In the genomic region with DNA sequence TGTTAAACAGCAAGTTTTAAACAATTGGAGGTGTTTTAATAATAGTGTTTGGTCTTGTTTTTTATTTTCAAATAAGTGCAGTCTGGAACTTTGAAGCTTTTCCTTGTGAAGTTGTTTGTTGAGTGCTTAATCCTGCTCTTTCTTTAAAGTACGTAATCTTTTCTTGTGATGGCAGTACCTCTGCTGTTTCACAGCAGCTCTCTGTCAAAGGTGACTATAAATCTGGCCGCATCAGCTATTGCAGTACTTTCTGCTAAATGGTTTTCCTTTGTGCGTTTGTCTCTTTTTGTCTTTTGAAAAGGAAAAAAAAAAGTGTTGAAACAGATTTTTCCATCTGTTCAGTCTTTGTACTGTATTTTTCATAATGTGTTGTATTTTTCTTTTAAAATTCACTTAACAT, we compare ENCODE assay signal across 2 cellular contexts.
A peak's percentile ranks its signal among the peaks of the same experiment; 100 is the strongest.
TF ChIP-seq lines count a peak whose summit lies in the region.

No MANE protein-coding gene starts in this region.

TF ChIP-seq in GM23338, 12 proteins besides CTCF, POLR2A, EP300 and RAD21:
- no peak for TF ChIP-seq EZH2 (IDR thresholded peaks at IDR 0.05; ENCODE audit: low read depth, unreplicated experiment)
- TF ChIP-seq, protein P1, sequence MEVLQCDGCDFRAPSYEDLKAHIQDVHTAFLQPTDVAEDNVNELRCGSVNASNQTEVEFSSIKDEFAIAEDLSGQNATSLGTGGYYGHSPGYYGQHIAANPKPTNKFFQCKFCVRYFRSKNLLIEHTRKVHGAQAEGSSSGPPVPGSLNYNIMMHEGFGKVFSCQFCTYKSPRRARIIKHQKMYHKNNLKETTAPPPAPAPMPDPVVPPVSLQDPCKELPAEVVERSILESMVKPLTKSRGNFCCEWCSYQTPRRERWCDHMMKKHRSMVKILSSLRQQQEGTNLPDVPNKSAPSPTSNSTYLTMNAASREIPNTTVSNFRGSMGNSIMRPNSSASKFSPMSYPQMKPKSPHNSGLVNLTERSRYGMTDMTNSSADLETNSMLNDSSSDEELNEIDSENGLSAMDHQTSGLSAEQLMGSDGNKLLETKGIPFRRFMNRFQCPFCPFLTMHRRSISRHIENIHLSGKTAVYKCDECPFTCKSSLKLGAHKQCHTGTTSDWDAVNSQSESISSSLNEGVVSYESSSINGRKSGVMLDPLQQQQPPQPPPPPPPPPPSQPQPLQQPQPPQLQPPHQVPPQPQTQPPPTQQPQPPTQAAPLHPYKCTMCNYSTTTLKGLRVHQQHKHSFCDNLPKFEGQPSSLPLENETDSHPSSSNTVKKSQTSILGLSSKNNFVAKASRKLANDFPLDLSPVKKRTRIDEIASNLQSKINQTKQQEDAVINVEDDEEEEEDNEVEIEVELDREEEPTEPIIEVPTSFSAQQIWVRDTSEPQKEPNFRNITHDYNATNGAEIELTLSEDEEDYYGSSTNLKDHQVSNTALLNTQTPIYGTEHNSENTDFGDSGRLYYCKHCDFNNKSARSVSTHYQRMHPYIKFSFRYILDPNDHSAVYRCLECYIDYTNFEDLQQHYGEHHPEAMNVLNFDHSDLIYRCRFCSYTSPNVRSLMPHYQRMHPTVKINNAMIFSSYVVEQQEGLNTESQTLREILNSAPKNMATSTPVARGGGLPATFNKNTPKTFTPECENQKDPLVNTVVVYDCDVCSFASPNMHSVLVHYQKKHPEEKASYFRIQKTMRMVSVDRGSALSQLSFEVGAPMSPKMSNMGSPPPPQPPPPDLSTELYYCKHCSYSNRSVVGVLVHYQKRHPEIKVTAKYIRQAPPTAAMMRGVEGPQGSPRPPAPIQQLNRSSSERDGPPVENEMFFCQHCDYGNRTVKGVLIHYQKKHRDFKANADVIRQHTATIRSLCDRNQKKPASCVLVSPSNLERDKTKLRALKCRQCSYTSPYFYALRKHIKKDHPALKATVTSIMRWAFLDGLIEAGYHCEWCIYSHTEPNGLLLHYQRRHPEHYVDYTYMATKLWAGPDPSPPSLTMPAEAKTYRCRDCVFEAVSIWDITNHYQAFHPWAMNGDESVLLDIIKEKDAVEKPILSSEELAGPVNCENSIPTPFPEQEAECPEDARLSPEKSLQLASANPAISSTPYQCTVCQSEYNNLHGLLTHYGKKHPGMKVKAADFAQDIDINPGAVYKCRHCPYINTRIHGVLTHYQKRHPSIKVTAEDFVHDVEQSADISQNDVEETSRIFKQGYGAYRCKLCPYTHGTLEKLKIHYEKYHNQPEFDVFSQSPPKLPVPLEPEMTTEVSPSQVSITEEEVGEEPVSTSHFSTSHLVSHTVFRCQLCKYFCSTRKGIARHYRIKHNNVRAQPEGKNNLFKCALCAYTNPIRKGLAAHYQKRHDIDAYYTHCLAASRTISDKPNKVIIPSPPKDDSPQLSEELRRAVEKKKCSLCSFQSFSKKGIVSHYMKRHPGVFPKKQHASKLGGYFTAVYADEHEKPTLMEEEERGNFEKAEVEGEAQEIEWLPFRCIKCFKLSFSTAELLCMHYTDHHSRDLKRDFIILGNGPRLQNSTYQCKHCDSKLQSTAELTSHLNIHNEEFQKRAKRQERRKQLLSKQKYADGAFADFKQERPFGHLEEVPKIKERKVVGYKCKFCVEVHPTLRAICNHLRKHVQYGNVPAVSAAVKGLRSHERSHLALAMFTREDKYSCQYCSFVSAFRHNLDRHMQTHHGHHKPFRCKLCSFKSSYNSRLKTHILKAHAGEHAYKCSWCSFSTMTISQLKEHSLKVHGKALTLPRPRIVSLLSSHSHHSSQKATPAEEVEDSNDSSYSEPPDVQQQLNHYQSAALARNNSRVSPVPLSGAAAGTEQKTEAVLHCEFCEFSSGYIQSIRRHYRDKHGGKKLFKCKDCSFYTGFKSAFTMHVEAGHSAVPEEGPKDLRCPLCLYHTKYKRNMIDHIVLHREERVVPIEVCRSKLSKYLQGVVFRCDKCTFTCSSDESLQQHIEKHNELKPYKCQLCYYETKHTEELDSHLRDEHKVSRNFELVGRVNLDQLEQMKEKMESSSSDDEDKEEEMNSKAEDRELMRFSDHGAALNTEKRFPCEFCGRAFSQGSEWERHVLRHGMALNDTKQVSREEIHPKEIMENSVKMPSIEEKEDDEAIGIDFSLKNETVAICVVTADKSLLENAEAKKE (CRISPR knock-in tag; IDR thresholded peaks at IDR 0.05), result no peak
- TF ChIP-seq POLR2AphosphoS5 (IDR thresholded peaks at IDR 0.05; ENCODE audit: low read depth), result no peak
- TF ChIP-seq ZNF331 (CRISPR knock-in tag; IDR thresholded peaks at IDR 0.05; ENCODE audit: low read depth), result no peak

TF ChIP-seq in K562, 482 proteins besides CTCF, POLR2A, EP300 and RAD21 (continues in another document):
- TF ChIP-seq ZNF586 (CRISPR knock-in tag; conservative IDR thresholded peaks at IDR 0.05) (no peak), EHMT2 (IDR thresholded peaks at IDR 0.05) (no peak), NCOR1 (IDR thresholded peaks at IDR 0.05) (no peak), XRCC3 (IDR thresholded peaks at IDR 0.05) (no peak), SRSF7 (optimal IDR thresholded peaks at IDR 0.05; ENCODE audit: low read depth, low read length) (no peak), ZNF133 (CRISPR knock-in tag; IDR thresholded peaks at IDR 0.05) (no peak), ZSCAN32 (CRISPR knock-in tag; IDR thresholded peaks at IDR 0.05) (no peak), NR2C2 (CRISPR knock-in tag; IDR thresholded peaks at IDR 0.05) (no peak), NR2C2 (tag; IDR thresholded peaks at IDR 0.05) (no peak), ZBED1 (IDR thresholded peaks at IDR 0.05) (no peak), RBM17 (IDR thresholded peaks at IDR 0.05; ENCODE audit: borderline replicate concordance, low read depth, low read length) (no peak), DPF2 (IDR thresholded peaks at IDR 0.05) (no peak), ETS2 (tag; IDR thresholded peaks at IDR 0.05; ENCODE audit: borderline replicate concordance, poor library complexity, severe bottlenecking) (no peak), MEIS2 (IDR thresholded peaks at IDR 0.05; ENCODE audit: partially characterized antibody) (peak; percentile 53), JUN (IDR thresholded peaks at IDR 0.05; ENCODE audit: borderline replicate concordance, low read depth, low read length) (no peak), JUN (CRISPR knock-in tag; IDR thresholded peaks at IDR 0.05; ENCODE audit: borderline replicate concordance) (no peak), ZFP30 (CRISPR knock-in tag; IDR thresholded peaks at IDR 0.05; ENCODE audit: borderline replicate concordance) (no peak), SP2 (IDR thresholded peaks at IDR 0.05; ENCODE audit: extremely low read depth, low read depth, low read length, poor library complexity, severe bottlenecking) (no peak), PHF21A (IDR thresholded peaks at IDR 0.05; ENCODE audit: borderline replicate concordance, low read depth) (peak; percentile 41; the same call in 1 of the 2 replicates), ELF1 (tag; IDR thresholded peaks at IDR 0.05) (no peak), PRPF4 (IDR thresholded peaks at IDR 0.05; ENCODE audit: insufficient read depth, low read depth, low read length, poor library complexity, severe bottlenecking) (no peak), TEAD4 (IDR thresholded peaks at IDR 0.05; ENCODE audit: low read length) (peak; percentile 10; the same call in 1 of the 2 replicates), TEAD4 (CRISPR knock-in tag; IDR thresholded peaks at IDR 0.05; ENCODE audit: borderline replicate concordance) (no peak), BACH1 (tag; IDR thresholded peaks at IDR 0.05) (no peak), ZFPM2 (CRISPR knock-in tag; IDR thresholded peaks at IDR 0.05) (no peak), XRCC4 (IDR thresholded peaks at IDR 0.05; ENCODE audit: extremely low read depth, insufficient read depth, insufficient read length) (no peak)
- TF ChIP-seq, protein P2, sequence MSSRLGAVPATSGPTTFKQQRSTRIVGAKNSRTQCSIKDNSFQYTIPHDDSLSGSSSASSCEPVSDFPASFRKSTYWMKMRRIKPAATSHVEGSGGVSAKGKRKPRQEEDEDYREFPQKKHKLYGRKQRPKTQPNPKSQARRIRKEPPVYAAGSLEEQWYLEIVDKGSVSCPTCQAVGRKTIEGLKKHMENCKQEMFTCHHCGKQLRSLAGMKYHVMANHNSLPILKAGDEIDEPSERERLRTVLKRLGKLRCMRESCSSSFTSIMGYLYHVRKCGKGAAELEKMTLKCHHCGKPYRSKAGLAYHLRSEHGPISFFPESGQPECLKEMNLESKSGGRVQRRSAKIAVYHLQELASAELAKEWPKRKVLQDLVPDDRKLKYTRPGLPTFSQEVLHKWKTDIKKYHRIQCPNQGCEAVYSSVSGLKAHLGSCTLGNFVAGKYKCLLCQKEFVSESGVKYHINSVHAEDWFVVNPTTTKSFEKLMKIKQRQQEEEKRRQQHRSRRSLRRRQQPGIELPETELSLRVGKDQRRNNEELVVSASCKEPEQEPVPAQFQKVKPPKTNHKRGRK (tag; IDR thresholded peaks at IDR 0.05), result no peak
- TF ChIP-seq, protein P3, sequence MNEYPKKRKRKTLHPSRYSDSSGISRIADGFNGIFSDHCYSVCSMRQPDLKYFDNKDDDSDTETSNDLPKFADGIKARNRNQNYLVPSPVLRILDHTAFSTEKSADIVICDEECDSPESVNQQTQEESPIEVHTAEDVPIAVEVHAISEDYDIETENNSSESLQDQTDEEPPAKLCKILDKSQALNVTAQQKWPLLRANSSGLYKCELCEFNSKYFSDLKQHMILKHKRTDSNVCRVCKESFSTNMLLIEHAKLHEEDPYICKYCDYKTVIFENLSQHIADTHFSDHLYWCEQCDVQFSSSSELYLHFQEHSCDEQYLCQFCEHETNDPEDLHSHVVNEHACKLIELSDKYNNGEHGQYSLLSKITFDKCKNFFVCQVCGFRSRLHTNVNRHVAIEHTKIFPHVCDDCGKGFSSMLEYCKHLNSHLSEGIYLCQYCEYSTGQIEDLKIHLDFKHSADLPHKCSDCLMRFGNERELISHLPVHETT (CRISPR knock-in tag; conservative IDR thresholded peaks at IDR 0.05 in 1 of 2, IDR thresholded peaks at IDR 0.05 in 1 of 2), result no peak
- TF ChIP-seq, protein P4, sequence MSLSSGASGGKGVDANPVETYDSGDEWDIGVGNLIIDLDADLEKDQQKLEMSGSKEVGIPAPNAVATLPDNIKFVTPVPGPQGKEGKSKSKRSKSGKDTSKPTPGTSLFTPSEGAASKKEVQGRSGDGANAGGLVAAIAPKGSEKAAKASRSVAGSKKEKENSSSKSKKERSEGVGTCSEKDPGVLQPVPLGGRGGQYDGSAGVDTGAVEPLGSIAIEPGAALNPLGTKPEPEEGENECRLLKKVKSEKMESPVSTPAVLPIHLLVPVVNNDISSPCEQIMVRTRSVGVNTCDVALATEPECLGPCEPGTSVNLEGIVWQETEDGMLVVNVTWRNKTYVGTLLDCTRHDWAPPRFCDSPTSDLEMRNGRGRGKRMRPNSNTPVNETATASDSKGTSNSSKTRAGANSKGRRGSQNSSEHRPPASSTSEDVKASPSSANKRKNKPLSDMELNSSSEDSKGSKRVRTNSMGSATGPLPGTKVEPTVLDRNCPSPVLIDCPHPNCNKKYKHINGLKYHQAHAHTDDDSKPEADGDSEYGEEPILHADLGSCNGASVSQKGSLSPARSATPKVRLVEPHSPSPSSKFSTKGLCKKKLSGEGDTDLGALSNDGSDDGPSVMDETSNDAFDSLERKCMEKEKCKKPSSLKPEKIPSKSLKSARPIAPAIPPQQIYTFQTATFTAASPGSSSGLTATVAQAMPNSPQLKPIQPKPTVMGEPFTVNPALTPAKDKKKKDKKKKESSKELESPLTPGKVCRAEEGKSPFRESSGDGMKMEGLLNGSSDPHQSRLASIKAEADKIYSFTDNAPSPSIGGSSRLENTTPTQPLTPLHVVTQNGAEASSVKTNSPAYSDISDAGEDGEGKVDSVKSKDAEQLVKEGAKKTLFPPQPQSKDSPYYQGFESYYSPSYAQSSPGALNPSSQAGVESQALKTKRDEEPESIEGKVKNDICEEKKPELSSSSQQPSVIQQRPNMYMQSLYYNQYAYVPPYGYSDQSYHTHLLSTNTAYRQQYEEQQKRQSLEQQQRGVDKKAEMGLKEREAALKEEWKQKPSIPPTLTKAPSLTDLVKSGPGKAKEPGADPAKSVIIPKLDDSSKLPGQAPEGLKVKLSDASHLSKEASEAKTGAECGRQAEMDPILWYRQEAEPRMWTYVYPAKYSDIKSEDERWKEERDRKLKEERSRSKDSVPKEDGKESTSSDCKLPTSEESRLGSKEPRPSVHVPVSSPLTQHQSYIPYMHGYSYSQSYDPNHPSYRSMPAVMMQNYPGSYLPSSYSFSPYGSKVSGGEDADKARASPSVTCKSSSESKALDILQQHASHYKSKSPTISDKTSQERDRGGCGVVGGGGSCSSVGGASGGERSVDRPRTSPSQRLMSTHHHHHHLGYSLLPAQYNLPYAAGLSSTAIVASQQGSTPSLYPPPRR (CRISPR knock-in tag; IDR thresholded peaks at IDR 0.05; ENCODE audit: borderline replicate concordance), result no peak
- TF ChIP-seq, protein P5, sequence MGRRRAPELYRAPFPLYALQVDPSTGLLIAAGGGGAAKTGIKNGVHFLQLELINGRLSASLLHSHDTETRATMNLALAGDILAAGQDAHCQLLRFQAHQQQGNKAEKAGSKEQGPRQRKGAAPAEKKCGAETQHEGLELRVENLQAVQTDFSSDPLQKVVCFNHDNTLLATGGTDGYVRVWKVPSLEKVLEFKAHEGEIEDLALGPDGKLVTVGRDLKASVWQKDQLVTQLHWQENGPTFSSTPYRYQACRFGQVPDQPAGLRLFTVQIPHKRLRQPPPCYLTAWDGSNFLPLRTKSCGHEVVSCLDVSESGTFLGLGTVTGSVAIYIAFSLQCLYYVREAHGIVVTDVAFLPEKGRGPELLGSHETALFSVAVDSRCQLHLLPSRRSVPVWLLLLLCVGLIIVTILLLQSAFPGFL (CRISPR knock-in tag; IDR thresholded peaks at IDR 0.05), result no peak
- TF ChIP-seq, protein P6, sequence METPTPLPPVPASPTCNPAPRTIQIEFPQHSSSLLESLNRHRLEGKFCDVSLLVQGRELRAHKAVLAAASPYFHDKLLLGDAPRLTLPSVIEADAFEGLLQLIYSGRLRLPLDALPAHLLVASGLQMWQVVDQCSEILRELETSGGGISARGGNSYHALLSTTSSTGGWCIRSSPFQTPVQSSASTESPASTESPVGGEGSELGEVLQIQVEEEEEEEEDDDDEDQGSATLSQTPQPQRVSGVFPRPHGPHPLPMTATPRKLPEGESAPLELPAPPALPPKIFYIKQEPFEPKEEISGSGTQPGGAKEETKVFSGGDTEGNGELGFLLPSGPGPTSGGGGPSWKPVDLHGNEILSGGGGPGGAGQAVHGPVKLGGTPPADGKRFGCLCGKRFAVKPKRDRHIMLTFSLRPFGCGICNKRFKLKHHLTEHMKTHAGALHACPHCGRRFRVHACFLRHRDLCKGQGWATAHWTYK (CRISPR knock-in tag; IDR thresholded peaks at IDR 0.05), result no peak
- TF ChIP-seq, protein P7, sequence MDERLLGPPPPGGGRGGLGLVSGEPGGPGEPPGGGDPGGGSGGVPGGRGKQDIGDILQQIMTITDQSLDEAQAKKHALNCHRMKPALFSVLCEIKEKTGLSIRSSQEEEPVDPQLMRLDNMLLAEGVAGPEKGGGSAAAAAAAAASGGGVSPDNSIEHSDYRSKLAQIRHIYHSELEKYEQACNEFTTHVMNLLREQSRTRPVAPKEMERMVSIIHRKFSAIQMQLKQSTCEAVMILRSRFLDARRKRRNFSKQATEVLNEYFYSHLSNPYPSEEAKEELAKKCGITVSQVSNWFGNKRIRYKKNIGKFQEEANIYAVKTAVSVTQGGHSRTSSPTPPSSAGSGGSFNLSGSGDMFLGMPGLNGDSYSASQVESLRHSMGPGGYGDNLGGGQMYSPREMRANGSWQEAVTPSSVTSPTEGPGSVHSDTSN (CRISPR knock-in tag; IDR thresholded peaks at IDR 0.05; ENCODE audit: low read depth), result no peak
- TF ChIP-seq, protein P7 (tag; conservative IDR thresholded peaks at IDR 0.05; ENCODE audit: low read depth), result 0 out of 2 replicates have a peak, but pooled peaks have one; percentile 23
